8 cellular contexts compared by ENCODE assay signal in the genomic region with DNA sequence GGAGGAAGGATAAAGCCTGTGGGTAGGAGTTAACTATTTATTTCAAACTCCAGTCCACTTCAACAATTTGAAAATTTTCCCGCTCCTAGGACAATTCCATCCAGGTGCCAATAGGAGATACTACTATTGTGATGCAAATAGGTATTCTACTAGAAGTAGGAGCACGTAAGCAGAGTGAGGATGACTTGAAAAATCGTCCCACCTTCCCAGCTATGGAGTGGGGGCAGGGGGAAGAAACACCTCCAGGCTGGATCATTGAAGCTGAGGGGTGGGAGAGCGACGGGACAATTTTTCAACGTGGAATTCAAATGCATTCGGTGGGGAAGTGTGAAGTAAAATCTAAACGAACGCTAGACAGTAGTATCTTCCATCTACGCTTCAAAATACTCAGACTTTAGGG. TPM values are rescaled to one million over a fixed set of nuclear protein-coding genes. Genes with fewer than 3 reads are reported as not detected.
A peak's percentile ranks its signal among the peaks of the same experiment; 100 is the strongest.
DNase-seq lines count a peak whose midpoint lies in the region; ATAC-seq and TF ChIP-seq lines count a peak whose summit lies in the region.

No MANE protein-coding gene starts in this region.

- intact Hi-C loops in CD8-positive, alpha-beta T cell (cut with DNase I, micrococcal nuclease), result no loop called here
- intact Hi-C loops in OCI-LY7 (cut with micrococcal nuclease; ENCODE audit: unreplicated experiment), result no loop called here

- H3K27ac Mint-ChIP-seq in CD8-positive, alpha-beta T cell, result no peak overlapping the region

- ATAC-seq in CD8-positive, alpha-beta T cell, result no peak
- no peak for ATAC-seq in HG03095 (IDR thresholded peaks at IDR 0.05; ENCODE audit: unreplicated experiment)

- no peaks in the 10 kb centered on the region for H3K36me3 ChIP-seq in CD8-positive, alpha-beta T cell (ENCODE audit: insufficient read depth, low read length)
- H3K36me3 ChIP-seq in Peyer's patch (no peaks in the 10 kb centered on the region), parathyroid adenoma (ENCODE audit: control insufficient read depth, insufficient read depth, low read length) (no peaks in the 10 kb centered on the region), OCI-LY7 (ENCODE audit: insufficient read depth, low read length) (no peaks in the 10 kb centered on the region)

- H3K27me3 ChIP-seq in CD8-positive, alpha-beta T cell (ENCODE audit: insufficient read depth, low read length), result no peaks in the 10 kb centered on the region
- H3K27me3 ChIP-seq in Peyer's patch, result no peaks in the 10 kb centered on the region
- no peaks in the 10 kb centered on the region for H3K27me3 ChIP-seq in parathyroid adenoma (ENCODE audit: control insufficient read depth, insufficient read depth, low read length)

- H3K9ac ChIP-seq in parathyroid adenoma, result no peak overlapping the region

- H3K9me3 ChIP-seq in CD8-positive, alpha-beta T cell (ENCODE audit: low read length), result no peaks in the 10 kb centered on the region
- H3K9me3 ChIP-seq in Peyer's patch (no peaks in the 10 kb centered on the region), parathyroid adenoma (ENCODE audit: control insufficient read depth, low read length) (no peaks in the 10 kb centered on the region), OCI-LY7 (ENCODE audit: low read length) (no peaks in the 10 kb centered on the region)

- TF ChIP-seq POLR2A in Peyer's patch (IDR thresholded peaks at IDR 0.05), result no peak

- no peaks in the 10 kb centered on the region for H3K4me1 ChIP-seq in CD8-positive, alpha-beta T cell (ENCODE audit: insufficient read depth, low read length)
- H3K4me1 ChIP-seq in Peyer's patch, result no peaks in the 10 kb centered on the region
- H3K4me1 ChIP-seq in parathyroid adenoma, result peaks cover 3% of the 10 kb centered on the region
- H3K4me1 ChIP-seq in OCI-LY7 (ENCODE audit: insufficient read depth, low read length, poor library complexity, severe bottlenecking), result no peaks in the 10 kb centered on the region

- POLR2A ChIA-PET in CD8-positive, alpha-beta T cell (lab: Charles Lee), result no interaction called here
- POLR2A ChIA-PET in OCI-LY7 (lab: Charles Lee), result no interaction called here

- no peaks in the 10 kb centered on the region for H3K9me2 ChIP-seq in OCI-LY7 (ENCODE audit: insufficient read depth, low read length)

- no peak overlapping the region for H3K27ac ChIP-seq in CD8-positive, alpha-beta T cell (ENCODE audit: low read depth, low read length)
- peak overlapping the region in 3 of 4 donors; percentile 78 to 85 (median 82) for H3K27ac ChIP-seq in Peyer's patch
- H3K27ac ChIP-seq in parathyroid adenoma, result peak overlapping the region; percentile 48
- no peak overlapping the region for H3K27ac ChIP-seq in OCI-LY7 (ENCODE audit: low read depth, low read length, poor library complexity, severe bottlenecking)

- H3K4me3 ChIP-seq in CD8-positive, alpha-beta T cell (ENCODE audit: low read depth, low read length), result no peak overlapping the region
- peak overlapping the region; percentile 52 to 90 (median 66) for H3K4me3 ChIP-seq in Peyer's patch
- H3K4me3 ChIP-seq in fibroblast of mammary gland (ENCODE audit: control insufficient read depth, low read depth, low read length), result peak overlapping the region; percentile 84
- no peak overlapping the region for H3K4me3 ChIP-seq in parathyroid adenoma (ENCODE audit: low read depth, low read length)
- H3K4me3 ChIP-seq in OCI-LY7 (ENCODE audit: low read depth, low read length, poor library complexity, severe bottlenecking), result no peak overlapping the region

- H3K4me2 ChIP-seq in parathyroid adenoma (ENCODE audit: low read length), result peak overlapping the region; percentile 45
- no peak overlapping the region for H3K4me2 ChIP-seq in OCI-LY7 (ENCODE audit: low read length)

- TF ChIP-seq CTCF in CD8-positive, alpha-beta T cell (IDR thresholded peaks at IDR 0.05), result no peak
- TF ChIP-seq CTCF in Peyer's patch (IDR thresholded peaks at IDR 0.05) (no peak), fibroblast of mammary gland (conservative IDR thresholded peaks at IDR 0.05; ENCODE audit: control insufficient read depth, insufficient read depth, low read depth, low read length) (no peak), parathyroid adenoma (IDR thresholded peaks at IDR 0.05) (no peak), OCI-LY7 (conservative IDR thresholded peaks at IDR 0.05; ENCODE audit: low read length) (no peak)

- H3K4me1 Mint-ChIP-seq in CD8-positive, alpha-beta T cell (ENCODE audit: low read depth), result peaks cover 13% of the 10 kb centered on the region

- peak overlapping the region; percentile 72 for H3K4me3 Mint-ChIP-seq in CD8-positive, alpha-beta T cell

- CTCF ChIA-PET in CD8-positive, alpha-beta T cell (lab: Charles Lee), result no interaction called here
- CTCF ChIA-PET in OCI-LY7 (lab: Charles Lee; ENCODE audit: unreplicated experiment), result no interaction called here

- BruUV-seq in OCI-LY7 (replicated peaks; lab: Mats Ljungman, UMichigan), result no TSS peak

- no peaks in the 10 kb centered on the region for H3K9me3 Mint-ChIP-seq in CD8-positive, alpha-beta T cell

- no peak for DNase-seq in CD8-positive, alpha-beta T cell
- DNase-seq in Peyer's patch (no peak), fibroblast of mammary gland (ENCODE audit: low read depth) (no peak), OCI-LY7 (ENCODE audit: low spot score) (no peak), NCI-H146 treated with DMSO at 0.1 percent for 48 hours (lab: John Stamatoyannopoulos, UW; ENCODE audit: unreplicated experiment) (no peak), NCI-H1105 (lab: John Stamatoyannopoulos, UW) (no peak)

- H3K27me3 Mint-ChIP-seq in CD8-positive, alpha-beta T cell (ENCODE audit: low read depth), result peaks cover 23% of the 10 kb centered on the region

- no peaks in the 10 kb centered on the region for H4K20me1 ChIP-seq in OCI-LY7 (ENCODE audit: insufficient read depth, low read length)

- H3K79me2 ChIP-seq in parathyroid adenoma (peaks cover 2% of the 10 kb centered on the region), OCI-LY7 (ENCODE audit: insufficient read depth, low read depth, low read length) (no peaks in the 10 kb centered on the region)

- peak overlapping the region; percentile 78 for H2AFZ ChIP-seq in parathyroid adenoma
- no peak overlapping the region for H2AFZ ChIP-seq in OCI-LY7 (ENCODE audit: low read length)

- no peaks in the 10 kb centered on the region for H3K36me3 Mint-ChIP-seq in CD8-positive, alpha-beta T cell

RNA-seq across cellular contexts. Expression of gene ARHGAP42, which starts 0.6 kb away (rescaled TPM):
- total RNA-seq in CD8-positive, alpha-beta T cell, result under 1 TPM; 0.06 to 0.38 TPM
- total RNA-seq in Peyer's patch (10 to 100 TPM; 24.5 to 49.5 (median 26.7) TPM), OCI-LY7 (2022) (not detected in 2 replicates)
- 0.10 TPM in 1 of 2 replicates, not detected in the other for total RNA-seq in OCI-LY7 (2014; rRNA removed; shearing (Covaris generic))

Comparison
In these comparisons a context has a peak if more than half of its experiments do, and no peak if none do; other contexts are left out.
1. H3K27ac ChIP-seq: peak in Peyer's patch (3 of 4) and parathyroid adenoma (single experiment); none in CD8-positive, alpha-beta T cell (single experiment) and OCI-LY7 (single experiment).
2. H3K4me3 ChIP-seq: peak in Peyer's patch (4 of 4) and fibroblast of mammary gland (single experiment); none in CD8-positive, alpha-beta T cell (single experiment), parathyroid adenoma (single experiment) and OCI-LY7 (single experiment).
3. RNA of gene ARHGAP42, which starts 0.6 kb away (total RNA-seq): 24.5 to 49.5 TPM in Peyer's patch; 0.06 to 0.38 TPM in CD8-positive, alpha-beta T cell and 0.10 TPM in OCI-LY7; every median in the first group is over 10 times any median in the second.